In genomic region chr3:133734305-133734704, GRCh38 we compare ENCODE assay signal across 1 cellular context.
TF ChIP-seq lines count a peak whose summit lies in the region.

No MANE protein-coding gene starts in this region.

TF ChIP-seq in K562, 482 proteins besides CTCF, POLR2A, EP300 and RAD21 (continued from another document):
- TF ChIP-seq GMEB1 (CRISPR knock-in tag; IDR thresholded peaks at IDR 0.05) (no peak), SPI1 (IDR thresholded peaks at IDR 0.05; ENCODE audit: borderline replicate concordance, low read depth, low read length) (peak; percentile 28; the same call in 1 of the 2 replicates)
